In genomic region chr3:127373701-127374625, GRCh38 we compare ENCODE assay signal across 9 cellular contexts.
DNase-seq lines count a peak whose midpoint lies in the region; ATAC-seq, FAIRE-seq and TF ChIP-seq lines count a peak whose summit lies in the region.
"Had no signal": no experiment of that assay in that cellular context is flagged by ENCODE, and none has a peak within 500 bp of the region (broad histone marks: within the 10 kb centered on the region; RNA-seq: fewer than 3 reads in every experiment).

No MANE protein-coding gene starts in this region.

- no peaks in the 10 kb centered on the region for H3F3A ChIP-seq in Loucy (ENCODE audit: low read depth)

- H3K27me3 ChIP-seq in Loucy (ENCODE audit: insufficient read depth, low read length, poor library complexity, severe bottlenecking) (no peaks in the 10 kb centered on the region), colonic mucosa (no peaks in the 10 kb centered on the region), spleen (replicated peaks in 1 of 7) (peaks cover 0 to 41% (median 0%) of the 10 kb centered on the region in 7 donors)

- H3K9me3 Mint-ChIP-seq in activated T-cell treated with anti-CD3 and anti-CD28 coated beads, Interleukin-2, amount 50 U/mL, for 24 hours: peaks cover 6% of the 10 kb centered on the region
- peaks cover 6 to 10% (median 6%) of the 10 kb centered on the region in 3 donors for H3K9me3 Mint-ChIP-seq in T-cell

- H3K27me3 Mint-ChIP-seq in activated T-cell treated with anti-CD3 and anti-CD28 coated beads, Interleukin-2, amount 50 U/mL, for 24 hours: peaks cover 15% of the 10 kb centered on the region
- H3K27me3 Mint-ChIP-seq in T-cell: peaks cover 10 to 25% of the 10 kb centered on the region in 2 donors

- H3K27ac Mint-ChIP-seq in activated T-cell treated with anti-CD3 and anti-CD28 coated beads, Interleukin-2, amount 50 U/mL, for 24 hours: no peak overlapping the region
- H3K27ac Mint-ChIP-seq in T-cell: no peak overlapping the region

- no peaks in the 10 kb centered on the region for H3K4me1 Mint-ChIP-seq in activated T-cell treated with anti-CD3 and anti-CD28 coated beads, Interleukin-2, amount 50 U/mL, for 24 hours (ENCODE audit: low read depth)
- H3K4me1 Mint-ChIP-seq in T-cell: no peaks in the 10 kb centered on the region

- no peak for TF ChIP-seq POLR2A in spleen (IDR thresholded peaks at IDR 0.05)
- TF ChIP-seq POLR2A in GM12891 (IDR thresholded peaks at IDR 0.05; ENCODE audit: low read depth, low read length): no peak

- H3K9me3 ChIP-seq in Loucy (ENCODE audit: insufficient read depth, low read depth, low read length) (no peaks in the 10 kb centered on the region), colonic mucosa (no peaks in the 10 kb centered on the region), spleen (peaks cover 0 to 13% (median 8%) of the 10 kb centered on the region in 8 donors)

- POLR2A ChIA-PET in T-cell (lab: Charles Lee): no interaction called here

- ATAC-seq in T-cell (replicated peaks in 1 of 4): no peak

- CTCF ChIA-PET in T-cell (lab: Charles Lee): no interaction called here

- WGBS in spleen, 5 donors: 54 to 61% (median 58%) methylated on average over 10 to 13 of the region's 13 CpGs

- no peak overlapping the region for H3K9ac ChIP-seq in Loucy (ENCODE audit: low read depth, low read length, poor library complexity, severe bottlenecking)
- no peak overlapping the region for H3K9ac ChIP-seq in colonic mucosa (ENCODE audit: low read depth in 2 of 2, low read length in 2 of 2)

- H3K27ac ChIP-seq in colonic mucosa: no peak overlapping the region
- no peak overlapping the region for H3K27ac ChIP-seq in spleen

- intact Hi-C loops in colonic mucosa (cut with DNase I) (no loop called here), spleen (cut with DNase I; ENCODE audit: low total_unique reads) (no loop called here)

- H3K4me1 ChIP-seq in Loucy (ENCODE audit: insufficient read depth, low read length, poor library complexity, severe bottlenecking): peaks cover 4% of the 10 kb centered on the region
- no peaks in the 10 kb centered on the region for H3K4me1 ChIP-seq in colonic mucosa
- no peaks in the 10 kb centered on the region for H3K4me1 ChIP-seq in spleen

- peak; percentile 34 to 41 for DNase-seq in activated T-cell treated with anti-CD3 and anti-CD28 coated beads, Interleukin-2, amount 50 U/mL, for 48 hours
- DNase-seq in activated T-cell treated with anti-CD3 and anti-CD28 coated beads, Interleukin-2, amount 50 U/mL, for 24 hours: no peak
- DNase-seq in colonic mucosa (peak; percentile 29), spleen (peak; percentile 54), GOT3 (lab: John Stamatoyannopoulos, UW) (no peak), GM12891 (ENCODE audit: insufficient read length, low spot score) (no peak), T-cell (no peak)

- no peaks in the 10 kb centered on the region for H3K9me2 ChIP-seq in Loucy (replicated peaks; ENCODE audit: low read depth, low read length)

- TF ChIP-seq CTCF in Loucy (conservative IDR thresholded peaks at IDR 0.05; ENCODE audit: low read length) (peak; percentile 63), colonic mucosa (IDR thresholded peaks at IDR 0.05) (no peak), spleen (IDR thresholded peaks at IDR 0.05 in 8 of 11, conservative IDR thresholded peaks at IDR 0.05 in 3 of 11) (peak in 2 of 11 experiments; percentile 18 to 38)

- no peak overlapping the region for H3K4me3 Mint-ChIP-seq in activated T-cell treated with anti-CD3 and anti-CD28 coated beads, Interleukin-2, amount 50 U/mL, for 24 hours
- H3K4me3 Mint-ChIP-seq in T-cell: no peak overlapping the region

- no peaks in the 10 kb centered on the region for H3K36me3 Mint-ChIP-seq in activated T-cell treated with anti-CD3 and anti-CD28 coated beads, Interleukin-2, amount 50 U/mL, for 24 hours (ENCODE audit: low read depth)
- no peaks in the 10 kb centered on the region for H3K36me3 Mint-ChIP-seq in T-cell

- H3K36me3 ChIP-seq in Loucy (ENCODE audit: insufficient read depth, low read length): no peaks in the 10 kb centered on the region
- H3K36me3 ChIP-seq in colonic mucosa: no peaks in the 10 kb centered on the region
- no peaks in the 10 kb centered on the region for H3K36me3 ChIP-seq in spleen

- H3K4me3 ChIP-seq in Loucy (ENCODE audit: low read length, poor library complexity, severe bottlenecking): no peak overlapping the region
- no peak overlapping the region for H3K4me3 ChIP-seq in colonic mucosa
- H3K4me3 ChIP-seq in spleen: no peak overlapping the region

- no peak overlapping the region for H3K4me2 ChIP-seq in Loucy (ENCODE audit: low read depth, low read length, poor library complexity, severe bottlenecking)

- no peak overlapping the region for H2AFZ ChIP-seq in Loucy (ENCODE audit: low read length)

- FAIRE-seq in GM12891 (lab: Jason Lieb, UNC): no peak
- FAIRE-seq: G401.6 had no signal

- no peaks in the 10 kb centered on the region for H3K79me2 ChIP-seq in Loucy (ENCODE audit: insufficient read depth, low read length)

- H4K20me1 ChIP-seq in Loucy (ENCODE audit: insufficient read depth, low read length, poor library complexity, severe bottlenecking): no peaks in the 10 kb centered on the region

TF ChIP-seq in GM12891, 5 proteins besides CTCF, POLR2A, EP300 and RAD21:
- TF ChIP-seq SPI1 (IDR thresholded peaks at IDR 0.05; ENCODE audit: low read depth, low read length) (no peak), POU2F2 (IDR thresholded peaks at IDR 0.05; ENCODE audit: low read depth, low read length) (no peak), PAX5 (IDR thresholded peaks at IDR 0.05; ENCODE audit: insufficient read depth, low read length, severe bottlenecking) (no peak), TAF1 (IDR thresholded peaks at IDR 0.05; ENCODE audit: low read depth, low read length) (no peak), POLR2AphosphoS5 (IDR thresholded peaks at IDR 0.05; ENCODE audit: low read depth, low read length) (no peak)

Comparison
In these comparisons a context has a peak if more than half of its experiments do, and no peak if none do; other contexts are left out.
1. DNase-seq: peak in activated T-cell treated with anti-CD3 and anti-CD28 coated beads, Interleukin-2, amount 50 U/mL, for 48 hours (2 of 2), colonic mucosa (single experiment) and spleen (single experiment); none in activated T-cell treated with anti-CD3 and anti-CD28 coated beads, Interleukin-2, amount 50 U/mL, for 24 hours (single experiment), GOT3 (single experiment), GM12891 (single experiment) and T-cell (0 of 34).